Comparison of ENCODE assay signal across 1 cellular context in genomic region chr6:156780117-156780641, GRCh38.
TF ChIP-seq lines count a peak whose summit lies in the region.

No MANE protein-coding gene starts in this region.

TF ChIP-seq in SK-N-SH, 30 proteins besides CTCF, POLR2A, EP300 and RAD21 (continued from another document):
- TF ChIP-seq, protein P1, sequence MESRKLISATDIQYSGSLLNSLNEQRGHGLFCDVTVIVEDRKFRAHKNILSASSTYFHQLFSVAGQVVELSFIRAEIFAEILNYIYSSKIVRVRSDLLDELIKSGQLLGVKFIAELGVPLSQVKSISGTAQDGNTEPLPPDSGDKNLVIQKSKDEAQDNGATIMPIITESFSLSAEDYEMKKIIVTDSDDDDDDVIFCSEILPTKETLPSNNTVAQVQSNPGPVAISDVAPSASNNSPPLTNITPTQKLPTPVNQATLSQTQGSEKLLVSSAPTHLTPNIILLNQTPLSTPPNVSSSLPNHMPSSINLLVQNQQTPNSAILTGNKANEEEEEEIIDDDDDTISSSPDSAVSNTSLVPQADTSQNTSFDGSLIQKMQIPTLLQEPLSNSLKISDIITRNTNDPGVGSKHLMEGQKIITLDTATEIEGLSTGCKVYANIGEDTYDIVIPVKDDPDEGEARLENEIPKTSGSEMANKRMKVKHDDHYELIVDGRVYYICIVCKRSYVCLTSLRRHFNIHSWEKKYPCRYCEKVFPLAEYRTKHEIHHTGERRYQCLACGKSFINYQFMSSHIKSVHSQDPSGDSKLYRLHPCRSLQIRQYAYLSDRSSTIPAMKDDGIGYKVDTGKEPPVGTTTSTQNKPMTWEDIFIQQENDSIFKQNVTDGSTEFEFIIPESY (IDR thresholded peaks at IDR 0.05; ENCODE audit: borderline replicate concordance, low read depth), result no peak
- TF ChIP-seq NFIC (IDR thresholded peaks at IDR 0.05; ENCODE audit: borderline replicate concordance), result no peak
- no peak for TF ChIP-seq JUND (IDR thresholded peaks at IDR 0.05)
- peak; percentile 92; the same call in 1 of the 2 replicates for TF ChIP-seq MXI1 (IDR thresholded peaks at IDR 0.05; ENCODE audit: low read depth, low read length)
- no peak for TF ChIP-seq TCF12 (IDR thresholded peaks at IDR 0.05)
- no peak for TF ChIP-seq FOSL2 (IDR thresholded peaks at IDR 0.05; ENCODE audit: borderline replicate concordance, low read depth)
- TF ChIP-seq MAX (IDR thresholded peaks at IDR 0.05; ENCODE audit: low read depth), result 0 out of 2 replicates have a peak, but pooled peaks have one; percentile 14
- 0 out of 2 replicates have a peak, but pooled peaks have one; percentile 33 for TF ChIP-seq RCOR1 (IDR thresholded peaks at IDR 0.05; ENCODE audit: low read length)
- TF ChIP-seq TEAD4 (IDR thresholded peaks at IDR 0.05; ENCODE audit: borderline replicate concordance, insufficient read depth), result no peak
- no peak for TF ChIP-seq RXRA (IDR thresholded peaks at IDR 0.05; ENCODE audit: borderline replicate concordance, low read depth)
- peak; percentile 41; the same call in 1 of the 2 replicates for TF ChIP-seq TAF1 (IDR thresholded peaks at IDR 0.05; ENCODE audit: borderline replicate concordance, low read depth, low read length)
- peak; percentile 56; the same call in 1 of the 2 replicates for TF ChIP-seq POLR2AphosphoS5 (IDR thresholded peaks at IDR 0.05; ENCODE audit: low read depth, low read length)
